ENCODE assay signal across 27 cellular contexts in the genomic region with DNA sequence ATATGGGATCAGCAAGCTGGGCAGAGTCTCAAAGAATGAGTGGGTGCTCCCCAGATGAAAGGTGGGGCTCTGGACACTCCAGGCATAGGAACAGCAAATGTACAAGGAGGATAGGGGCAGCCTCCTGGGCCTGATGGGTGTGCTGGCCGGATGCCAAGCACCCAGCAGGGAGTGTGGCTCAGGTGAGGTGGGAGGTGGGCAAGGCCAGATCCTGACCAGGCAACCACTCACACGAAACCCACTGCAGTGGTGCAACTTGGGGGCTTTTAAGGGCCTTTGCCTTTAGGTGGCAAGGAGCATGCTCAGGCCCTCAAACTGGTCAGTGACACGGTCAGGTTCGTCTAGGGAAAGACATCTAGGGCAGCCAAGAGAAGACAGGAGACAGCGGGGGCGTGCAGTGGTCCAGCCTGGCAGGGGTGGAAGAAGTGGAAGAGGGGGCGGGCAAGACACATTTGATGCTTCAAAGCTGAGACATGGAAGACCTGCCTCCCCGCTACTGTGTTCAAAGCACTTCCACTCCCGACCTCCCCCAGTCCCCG. TPM values are rescaled to one million over a fixed set of nuclear protein-coding genes. Genes with fewer than 3 reads are reported as not detected.
DNase-seq lines count a peak whose midpoint lies in the region; ATAC-seq, FAIRE-seq and TF ChIP-seq lines count a peak whose summit lies in the region.
"Had no signal": no experiment of that assay in that cellular context is flagged by ENCODE, and none has a peak within 500 bp of the region (broad histone marks: within the 10 kb centered on the region; RNA-seq: fewer than 3 reads in every experiment).

No MANE protein-coding gene starts in this region.

- H2AFZ ChIP-seq in H1 (ENCODE audit: low read length) (no peak overlapping the region), PC-9 (no peak overlapping the region)

- H3K14ac ChIP-seq in H1 (ENCODE audit: insufficient read length): no peak overlapping the region

- POLR2A ChIA-PET in H1 (lab: Charles Lee; ENCODE audit: partially characterized antibody) (no interaction called here), PC-9 (lab: Charles Lee; ENCODE audit: unreplicated experiment) (no interaction called here)

- CTCF ChIA-PET in H1 (lab: Charles Lee; ENCODE audit: partially characterized antibody) (interaction anchor here (1.0 kb wide), 1 partner anchor 90 kb away, joined by 4 read pairs; no protein-coding TSS in a partner anchor), PC-9 (lab: Charles Lee) (no interaction called here)

- no peak for TF ChIP-seq POLR2A in H1 (IDR thresholded peaks at IDR 0.05; ENCODE audit: control extremely low read depth in 1 of 2, low read depth in 2 of 2, low read length in 2 of 2)

- H4K5ac ChIP-seq in H1 (ENCODE audit: insufficient read length, low read depth, low read length): no peak overlapping the region

- H2BK120ac ChIP-seq in H1 (replicated peaks; ENCODE audit: low read depth, low read length): no peak overlapping the region

- H4K20me1 ChIP-seq in H1 (replicated peaks in 1 of 2; ENCODE audit: control insufficient read depth in 1 of 2, insufficient read depth in 2 of 2, low read length in 2 of 2) (peaks cover 0 to 5% of the 10 kb centered on the region in 2 experiments), PC-9 (ENCODE audit: insufficient read depth) (no peaks in the 10 kb centered on the region)

- H2AK5ac ChIP-seq in H1 (ENCODE audit: low read depth, low read length): no peak overlapping the region

- no peak overlapping the region for H3K18ac ChIP-seq in H1 (ENCODE audit: extremely low read depth, low read length)

- peak overlapping the region; percentile 88; the same call in 1 of the 2 replicates for H2BK5ac ChIP-seq in H1 (ENCODE audit: low read depth, low read length)

- DNase-seq in cardiac septum (ENCODE audit: low spot score) (peak; percentile 71), left ventricle myocardium superior (no peak), H1 (ENCODE audit: low read depth in 1 of 2, low spot score in 2 of 2) (no peak), sciatic nerve (ENCODE audit: low spot score) (peak; percentile 21), NCI-H1417 (lab: John Stamatoyannopoulos, UW) (no peak), PC-9 (no peak)
- DNase-seq in stimulated activated CD4-positive, alpha-beta T cell treated with anti-CD3 and anti-CD28 coated beads, Interleukin-1b, Interleukin-23, amount 100 ng/mL, for 48 hours: no peak
- DNase-seq: 8988T, AML-193, C1 segment of cervical spinal cord, Calu3, DMS153, GOT3, MG63, NCI-H1048, NCI-H1436, NCI-H187 treated with DMSO at 0.1 percent for 48 hours, NCI-H2107, NCI-H446 treated with DMSO at 0.1 percent for 48 hours, NCI-H526 treated with DMSO at 0.1 percent for 48 hours, Right ventricle myocardium superior had no signal

- intact Hi-C loops in cardiac septum (cut with DNase I) (no loop called here), left ventricle myocardium superior (cut with micrococcal nuclease) (no loop called here), sciatic nerve (cut with DNase I) (no loop called here), PC-9 (cut with micrococcal nuclease; ENCODE audit: unreplicated experiment) (no loop called here)

- ATAC-seq in left ventricle myocardium superior (no peak), sciatic nerve (no peak), GM21717 (IDR thresholded peaks at IDR 0.05; ENCODE audit: unreplicated experiment) (no peak)
- ATAC-seq: CD8-positive, alpha-beta T cell had no signal

- H2BK15ac ChIP-seq in H1 (ENCODE audit: low read length): no peak overlapping the region

- H3K4me1 ChIP-seq in H1 (replicated peaks in 1 of 4; ENCODE audit: control insufficient read depth in 3 of 4, insufficient read depth in 4 of 4, low read length in 3 of 4) (peaks cover 0 to 11% (median 5%) of the 10 kb centered on the region in 4 experiments; a peak in 5 of 7 replicates), PC-9 (replicated peaks; ENCODE audit: insufficient read depth) (no peaks in the 10 kb centered on the region)

- H3K56ac ChIP-seq in H1 (replicated peaks; ENCODE audit: insufficient read length, low read depth, low read length): no peak overlapping the region

- no peak for FAIRE-seq in H1 (lab: Jason Lieb, UNC)
- FAIRE-seq: GM12892 had no signal

- no peak overlapping the region for H2BK12ac ChIP-seq in H1 (ENCODE audit: low read depth, low read length)

- no peak overlapping the region for H3K4ac ChIP-seq in H1 (replicated peaks; ENCODE audit: insufficient read length, low read depth, low read length)

- no peak overlapping the region for H4K91ac ChIP-seq in H1 (replicated peaks; ENCODE audit: insufficient read length, low read length)

- no TSS peak for BruUV-seq in PC-9 (replicated peaks; lab: Mats Ljungman, UMichigan)

- H3K36me3 ChIP-seq in H1 (ENCODE audit: control insufficient read depth in 2 of 4, insufficient read depth in 4 of 4, low read length in 3 of 4) (no peaks in the 10 kb centered on the region), PC-9 (ENCODE audit: low read depth) (no peaks in the 10 kb centered on the region)
- H3K36me3 ChIP-seq: MG63 had no signal

- H3K27me3 ChIP-seq in H1 (replicated peaks in 1 of 4; ENCODE audit: control insufficient read depth in 3 of 4, extremely low read depth in 1 of 4, insufficient read depth in 3 of 4, low read length in 3 of 4) (no peaks in the 10 kb centered on the region), PC-9 (ENCODE audit: insufficient read depth, low read depth) (peaks cover 86% of the 10 kb centered on the region)
- H3K27me3 ChIP-seq: MG63 had no signal

- H3F3A ChIP-seq in PC-9 (ENCODE audit: insufficient read depth, low read depth): no peaks in the 10 kb centered on the region

- TF ChIP-seq RAD21 in H1 (IDR thresholded peaks at IDR 0.05 in 1 of 2, conservative IDR thresholded peaks at IDR 0.05 in 1 of 2; ENCODE audit: low read depth in 2 of 2, low read length in 2 of 2): no peak

- H3K4me2 ChIP-seq in H1 (ENCODE audit: insufficient read depth in 1 of 2, low read depth in 2 of 2, low read length in 2 of 2) (no peak overlapping the region), PC-9 (no peak overlapping the region)

- TF ChIP-seq EP300 in H1 (IDR thresholded peaks at IDR 0.05; ENCODE audit: borderline replicate concordance in 1 of 2, low read depth in 2 of 2, low read length in 2 of 2): no peak

- no peak overlapping the region for H3K23ac ChIP-seq in H1 (ENCODE audit: insufficient read length)

- WGBS in H1 (ENCODE audit: extremely low coverage in 1 of 2, insufficient coverage in 1 of 2, insufficient read length in 1 of 2, insufficient replicate concordance in 2 of 2, low coverage in 1 of 2, low lambda C conversion rate in 2 of 2, missing lambda C conversion rate in 1 of 2), 2 experiments: 90% methylated on average over 10 of the region's 10 CpGs; no CpG with 5 or more reads in 1 of the 2 experiments

- H3K9ac ChIP-seq in H1 (replicated peaks in 1 of 4; ENCODE audit: extremely low read depth in 1 of 4, low read depth in 3 of 4, low read length in 3 of 4): no peak overlapping the region

- H3K79me1 ChIP-seq in H1 (ENCODE audit: low read depth, low read length): no peaks in the 10 kb centered on the region

- peak overlapping the region; percentile 11; the same call in 1 of the 2 replicates for H4K8ac ChIP-seq in H1 (ENCODE audit: extremely low read depth, insufficient read depth, low read length)

- no peak overlapping the region for H2BK20ac ChIP-seq in H1 (ENCODE audit: low read length)

- H3K79me2 ChIP-seq in H1 (ENCODE audit: control insufficient read depth in 1 of 2, insufficient read depth in 2 of 2, low read length in 2 of 2) (no peaks in the 10 kb centered on the region), PC-9 (ENCODE audit: low read depth) (no peaks in the 10 kb centered on the region)

- no peaks in the 10 kb centered on the region for H3K9me3 ChIP-seq in H1 (ENCODE audit: insufficient read depth in 2 of 2, low read depth in 1 of 2, low read length in 1 of 2)
- H3K9me3 ChIP-seq in PC-9 (ENCODE audit: insufficient read depth, low read depth): 0 out of 2 replicates have a peak, but pooled peaks cover 13% of the 10 kb centered on the region
- H3K9me3 ChIP-seq: MG63 had no signal

- no peak overlapping the region for H3K4me3 ChIP-seq in H1 (ENCODE audit: extremely low read depth in 1 of 4, insufficient read depth in 2 of 4, low read depth in 3 of 4, low read length in 4 of 4)
- no peak overlapping the region for H3K4me3 ChIP-seq in PC-9
- H3K4me3 ChIP-seq: MG63 had no signal

- TF ChIP-seq CTCF in H1 (IDR thresholded peaks at IDR 0.05; ENCODE audit: control extremely low read depth in 1 of 3, insufficient read depth in 1 of 3, low read depth in 1 of 3, low read length in 3 of 3): no peak
- TF ChIP-seq CTCF in PC-9 (conservative IDR thresholded peaks at IDR 0.05): no peak

- H3K27ac ChIP-seq in H1 (ENCODE audit: low read depth, low read length) (no peak overlapping the region), PC-9 (no peak overlapping the region)

- H3K23me2 ChIP-seq in H1 (ENCODE audit: low read depth, low read length): peaks cover 9% of the 10 kb centered on the region; the same call in 1 of the 2 replicates

- H3K9me2 ChIP-seq in PC-9 (ENCODE audit: insufficient read depth): no peaks in the 10 kb centered on the region

TF ChIP-seq in H1, 55 proteins besides CTCF, POLR2A, EP300 and RAD21 (continues in another document):
- TF ChIP-seq TBP (IDR thresholded peaks at IDR 0.05; ENCODE audit: low read depth, low read length) (no peak), ZNF274 (IDR thresholded peaks at IDR 0.05; ENCODE audit: borderline replicate concordance, extremely low read depth, low read length) (no peak), USF2 (IDR thresholded peaks at IDR 0.05; ENCODE audit: low read length) (no peak), CHD1 (IDR thresholded peaks at IDR 0.05; ENCODE audit: low read depth, low read length) (no peak), POLR2AphosphoS5 (IDR thresholded peaks at IDR 0.05; ENCODE audit: low read depth, low read length) (no peak), CREB1 (IDR thresholded peaks at IDR 0.05) (no peak)

RNA-seq across cellular contexts. Expression of gene TEX51, which starts 18.4 kb away (rescaled TPM):
- total RNA-seq in cardiac septum (not detected), left ventricle myocardium superior (not detected), sciatic nerve (not detected), PC-9 (2021) (not detected in 2 replicates)
- total RNA-seq in H1 (2021; fragmentation: NEBNext Ultra II Directional; extraction: Animal tissue kit (Norgen Biotek cat#: 25700)): not detected in 2 replicates
- not detected in 2 replicates for polyA plus RNA-seq in H1 (2011; rRNA removed)
- polyA plus RNA-seq in H1 (2011; cell fraction: cytosol; rRNA removed): not detected
- not detected for polyA plus RNA-seq in H1 (2011; cell fraction: nucleus; rRNA removed)
- polyA plus RNA-seq in H1 (2012, experiment 1 of 2): not detected in 4 replicates
- not detected for polyA plus RNA-seq in H1 (2012, experiment 2 of 2)
- polyA plus RNA-seq in H1 (2013, experiment 1 of 2): not detected
- polyA plus RNA-seq in H1 (2013, experiment 2 of 2): not detected
- not detected in 2 replicates for polyA minus RNA-seq in H1 (2011; rRNA and poly(A)+ RNA removed)
- not detected for polyA minus RNA-seq in H1 (2011; cell fraction: cytosol; rRNA and poly(A)+ RNA removed)
- polyA minus RNA-seq in H1 (2011; cell fraction: nucleus; rRNA and poly(A)+ RNA removed): not detected
- total RNA-seq: Calu3; CD8-positive, alpha-beta T cell; G401; LHCN-M2; Right ventricle myocardium superior; RPMI7951 had no signal

Comparison
In these comparisons a context has a peak if more than half of its experiments do, and no peak if none do; other contexts are left out.
1. DNase-seq: peak in cardiac septum (single experiment) and sciatic nerve (single experiment); none in left ventricle myocardium superior (single experiment), H1 (0 of 2), stimulated activated CD4-positive, alpha-beta T cell treated with anti-CD3 and anti-CD28 coated beads, Interleukin-1b, Interleukin-23, amount 100 ng/mL, for 48 hours (single experiment), NCI-H1417 (0 of 3) and PC-9 (0 of 2).